In genomic region chr7:73682745-73683055, GRCh38 we compare ENCODE assay signal across 1 cellular context.
TF ChIP-seq lines count a peak whose summit lies in the region.

No MANE protein-coding gene starts in this region.

TF ChIP-seq in K562, 482 proteins besides CTCF, POLR2A, EP300 and RAD21 (continues in another document):
- TF ChIP-seq ZNF76 (CRISPR knock-in tag; IDR thresholded peaks at IDR 0.05; ENCODE audit: borderline replicate concordance) (no peak), HNRNPK (IDR thresholded peaks at IDR 0.05; ENCODE audit: low read depth, low read length, poor library complexity, severe bottlenecking) (no peak), ZSCAN29 (IDR thresholded peaks at IDR 0.05) (no peak), TEAD1 (CRISPR knock-in tag; IDR thresholded peaks at IDR 0.05) (0 out of 4 replicates have a peak, but pooled peaks of 1 of the 2 experiments have one; percentile 7), POLR2B (IDR thresholded peaks at IDR 0.05; ENCODE audit: low read depth, partially characterized antibody) (no peak), MTA1 (IDR thresholded peaks at IDR 0.05; ENCODE audit: borderline replicate concordance) (no peak), ETV5 (CRISPR knock-in tag; IDR thresholded peaks at IDR 0.05; ENCODE audit: low read depth) (peak; percentile 3; the same call in 1 of the 2 replicates), NFIX (CRISPR knock-in tag; IDR thresholded peaks at IDR 0.05; ENCODE audit: low read depth) (no peak), TAL1 (IDR thresholded peaks at IDR 0.05) (no peak), ZNF384 (IDR thresholded peaks at IDR 0.05; ENCODE audit: low read depth, low read length) (no peak), ZBTB49 (CRISPR knock-in tag; IDR thresholded peaks at IDR 0.05; ENCODE audit: borderline replicate concordance) (0 out of 2 replicates have a peak, but pooled peaks have one; percentile 54), RBM34 (IDR thresholded peaks at IDR 0.05; ENCODE audit: borderline replicate concordance, insufficient read depth, low read length) (no peak), SP2 (IDR thresholded peaks at IDR 0.05; ENCODE audit: extremely low read depth, low read depth, low read length, poor library complexity, severe bottlenecking) (no peak), MBD1 (CRISPR knock-in tag; IDR thresholded peaks at IDR 0.05) (no peak), MECOM (CRISPR knock-in tag; IDR thresholded peaks at IDR 0.05) (no peak), ZKSCAN3 (CRISPR knock-in tag; IDR thresholded peaks at IDR 0.05) (no peak), U2AF1 (optimal IDR thresholded peaks at IDR 0.05; ENCODE audit: low read depth, low read length) (no peak), KAT2B (IDR thresholded peaks at IDR 0.05; ENCODE audit: low read depth, low read length) (no peak), ZNF639 (CRISPR knock-in tag; conservative IDR thresholded peaks at IDR 0.05 in 1 of 2, IDR thresholded peaks at IDR 0.05 in 1 of 2) (0 out of 4 replicates have a peak, but pooled peaks of 1 of the 2 experiments have one; percentile 9), GATAD2B (IDR thresholded peaks at IDR 0.05; ENCODE audit: borderline replicate concordance) (no peak), NFATC3 (IDR thresholded peaks at IDR 0.05) (no peak), MYC (IDR thresholded peaks at IDR 0.05; ENCODE audit: low read depth, low read length) (no peak), MYC (CRISPR knock-in tag; IDR thresholded peaks at IDR 0.05; ENCODE audit: borderline replicate concordance, low read depth) (no peak), MTF1 (CRISPR knock-in tag; IDR thresholded peaks at IDR 0.05; ENCODE audit: borderline replicate concordance) (no peak), RBM14 (IDR thresholded peaks at IDR 0.05; ENCODE audit: borderline replicate concordance, insufficient read depth, low read depth, low read length) (no peak), PHTF2 (CRISPR knock-in tag; IDR thresholded peaks at IDR 0.05) (no peak), DACH1 (IDR thresholded peaks at IDR 0.05; ENCODE audit: partially characterized antibody) (no peak), STAT5A (IDR thresholded peaks at IDR 0.05; ENCODE audit: borderline replicate concordance, low read length) (no peak), ETS2 (tag; IDR thresholded peaks at IDR 0.05; ENCODE audit: borderline replicate concordance, poor library complexity, severe bottlenecking) (no peak), ZNF280B (CRISPR knock-in tag; IDR thresholded peaks at IDR 0.05) (no peak), ZNF77 (CRISPR knock-in tag; IDR thresholded peaks at IDR 0.05) (no peak), ZKSCAN8 (CRISPR knock-in tag; IDR thresholded peaks at IDR 0.05) (no peak), ETV1 (tag; conservative IDR thresholded peaks at IDR 0.05; ENCODE audit: low read depth) (no peak), SNIP1 (IDR thresholded peaks at IDR 0.05; ENCODE audit: low read depth) (no peak), E2F6 (IDR thresholded peaks at IDR 0.05; ENCODE audit: borderline replicate concordance in 1 of 2, extremely low read depth in 1 of 2, insufficient read depth in 1 of 2, insufficient read length in 1 of 2, low read depth in 1 of 2, low read length in 1 of 2, poor library complexity in 1 of 2, severe bottlenecking in 1 of 2) (peak in 1 of 2 experiments; percentile 63), ZBTB2 (IDR thresholded peaks at IDR 0.05) (no peak), DDX20 (tag; IDR thresholded peaks at IDR 0.05; ENCODE audit: low read depth) (no peak), LCOR (CRISPR knock-in tag; IDR thresholded peaks at IDR 0.05) (0 out of 2 replicates have a peak, but pooled peaks have one; percentile 1), ZNF584 (CRISPR knock-in tag; IDR thresholded peaks at IDR 0.05; ENCODE audit: low read depth) (no peak), RB1 (IDR thresholded peaks at IDR 0.05; ENCODE audit: low read depth) (peak; percentile 16; the same call in 1 of the 2 replicates), KDM4B (IDR thresholded peaks at IDR 0.05; ENCODE audit: borderline replicate concordance in 2 of 2, low read depth in 1 of 2) (no peak), ZNF551 (CRISPR knock-in tag; IDR thresholded peaks at IDR 0.05) (no peak), CCNT2 (IDR thresholded peaks at IDR 0.05; ENCODE audit: borderline replicate concordance, extremely low read depth, insufficient read length, low read depth, low read length) (no peak), JUN (IDR thresholded peaks at IDR 0.05; ENCODE audit: borderline replicate concordance, low read depth, low read length) (no peak), JUN (CRISPR knock-in tag; IDR thresholded peaks at IDR 0.05; ENCODE audit: borderline replicate concordance) (no peak), FOXP4 (CRISPR knock-in tag; IDR thresholded peaks at IDR 0.05; ENCODE audit: borderline replicate concordance) (peak; percentile 87; the same call in 1 of the 2 replicates), XRCC3 (IDR thresholded peaks at IDR 0.05) (no peak), FOS (IDR thresholded peaks at IDR 0.05; ENCODE audit: extremely low read depth, insufficient read length) (no peak), DMBX1 (CRISPR knock-in tag; IDR thresholded peaks at IDR 0.05; ENCODE audit: borderline replicate concordance) (no peak), FOXK2 (conservative IDR thresholded peaks at IDR 0.05 in 1 of 2, IDR thresholded peaks at IDR 0.05 in 1 of 2; ENCODE audit: low read depth in 2 of 2) (no peak), CBX8 (IDR thresholded peaks at IDR 0.05; ENCODE audit: borderline replicate concordance, extremely low read depth, low read depth, low read length, poor library complexity, severe bottlenecking) (no peak), ZNF316 (IDR thresholded peaks at IDR 0.05) (no peak)
- TF ChIP-seq, protein P1, sequence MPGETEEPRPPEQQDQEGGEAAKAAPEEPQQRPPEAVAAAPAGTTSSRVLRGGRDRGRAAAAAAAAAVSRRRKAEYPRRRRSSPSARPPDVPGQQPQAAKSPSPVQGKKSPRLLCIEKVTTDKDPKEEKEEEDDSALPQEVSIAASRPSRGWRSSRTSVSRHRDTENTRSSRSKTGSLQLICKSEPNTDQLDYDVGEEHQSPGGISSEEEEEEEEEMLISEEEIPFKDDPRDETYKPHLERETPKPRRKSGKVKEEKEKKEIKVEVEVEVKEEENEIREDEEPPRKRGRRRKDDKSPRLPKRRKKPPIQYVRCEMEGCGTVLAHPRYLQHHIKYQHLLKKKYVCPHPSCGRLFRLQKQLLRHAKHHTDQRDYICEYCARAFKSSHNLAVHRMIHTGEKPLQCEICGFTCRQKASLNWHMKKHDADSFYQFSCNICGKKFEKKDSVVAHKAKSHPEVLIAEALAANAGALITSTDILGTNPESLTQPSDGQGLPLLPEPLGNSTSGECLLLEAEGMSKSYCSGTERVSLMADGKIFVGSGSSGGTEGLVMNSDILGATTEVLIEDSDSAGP (CRISPR knock-in tag; IDR thresholded peaks at IDR 0.05) = no peak
- TF ChIP-seq, protein P2, sequence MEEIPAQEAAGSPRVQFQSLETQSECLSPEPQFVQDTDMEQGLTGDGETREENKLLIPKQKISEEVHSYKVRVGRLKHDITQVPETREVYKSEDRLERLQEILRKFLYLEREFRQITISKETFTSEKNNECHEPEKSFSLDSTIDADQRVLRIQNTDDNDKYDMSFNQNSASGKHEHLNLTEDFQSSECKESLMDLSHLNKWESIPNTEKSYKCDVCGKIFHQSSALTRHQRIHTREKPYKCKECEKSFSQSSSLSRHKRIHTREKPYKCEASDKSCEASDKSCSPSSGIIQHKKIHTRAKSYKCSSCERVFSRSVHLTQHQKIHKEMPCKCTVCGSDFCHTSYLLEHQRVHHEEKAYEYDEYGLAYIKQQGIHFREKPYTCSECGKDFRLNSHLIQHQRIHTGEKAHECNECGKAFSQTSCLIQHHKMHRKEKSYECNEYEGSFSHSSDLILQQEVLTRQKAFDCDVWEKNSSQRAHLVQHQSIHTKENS (CRISPR knock-in tag; IDR thresholded peaks at IDR 0.05) = no peak
- TF ChIP-seq, protein P3, sequence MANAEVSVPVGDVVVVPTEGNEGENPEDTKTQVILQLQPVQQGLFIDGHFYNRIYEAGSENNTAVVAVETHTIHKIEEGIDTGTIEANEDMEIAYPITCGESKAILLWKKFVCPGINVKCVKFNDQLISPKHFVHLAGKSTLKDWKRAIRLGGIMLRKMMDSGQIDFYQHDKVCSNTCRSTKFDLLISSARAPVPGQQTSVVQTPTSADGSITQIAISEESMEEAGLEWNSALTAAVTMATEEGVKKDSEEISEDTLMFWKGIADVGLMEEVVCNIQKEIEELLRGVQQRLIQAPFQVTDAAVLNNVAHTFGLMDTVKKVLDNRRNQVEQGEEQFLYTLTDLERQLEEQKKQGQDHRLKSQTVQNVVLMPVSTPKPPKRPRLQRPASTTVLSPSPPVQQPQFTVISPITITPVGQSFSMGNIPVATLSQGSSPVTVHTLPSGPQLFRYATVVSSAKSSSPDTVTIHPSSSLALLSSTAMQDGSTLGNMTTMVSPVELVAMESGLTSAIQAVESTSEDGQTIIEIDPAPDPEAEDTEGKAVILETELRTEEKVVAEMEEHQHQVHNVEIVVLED (CRISPR knock-in tag; IDR thresholded peaks at IDR 0.05) = no peak
